In the genomic region with DNA sequence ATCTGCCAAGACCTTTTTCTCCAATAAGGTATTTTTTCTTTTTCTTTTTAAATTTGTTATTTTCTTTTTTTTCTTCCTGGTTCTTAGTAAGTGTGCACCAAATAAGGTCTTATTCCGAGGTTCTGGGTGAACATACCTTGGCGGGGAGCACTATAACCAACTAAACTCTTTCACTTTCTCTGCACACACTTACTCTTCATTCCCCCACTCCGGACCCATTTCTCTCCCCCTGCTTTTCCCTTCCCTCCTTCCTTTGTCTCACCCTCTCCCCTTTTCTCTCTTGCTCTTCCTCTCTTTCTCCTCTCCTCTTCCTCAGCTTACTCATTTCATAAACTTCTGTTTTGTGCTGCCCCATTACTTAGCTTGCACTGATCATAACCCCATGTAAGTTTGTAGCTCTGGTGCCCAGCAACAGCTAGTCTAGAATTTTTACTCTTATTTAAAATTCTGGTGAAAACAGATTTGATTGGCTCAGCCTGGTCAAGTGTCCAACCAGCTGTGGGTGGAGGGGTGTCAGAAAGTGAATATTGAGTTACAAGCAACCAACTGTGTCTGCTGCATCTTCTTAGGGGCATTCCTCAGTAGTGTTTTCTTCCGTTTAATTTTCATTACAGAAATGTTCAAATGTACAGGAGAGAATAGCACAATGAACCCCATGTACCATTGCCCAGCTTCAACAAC, we compare ENCODE assay signal across 20 cellular contexts.
A peak's percentile ranks its signal among the peaks of the same experiment; 100 is the strongest.
DNase-seq lines count a peak whose midpoint lies in the region; ATAC-seq and TF ChIP-seq lines count a peak whose summit lies in the region.
"Had no signal": no experiment of that assay in that cellular context is flagged by ENCODE, and none has a peak within 500 bp of the region (broad histone marks: within the 10 kb centered on the region; RNA-seq: fewer than 3 reads in every experiment).

No MANE protein-coding gene starts in this region.

- H3K36me3 Mint-ChIP-seq in effector memory CD8-positive, alpha-beta T cell (ENCODE audit: insufficient read depth): no peaks in the 10 kb centered on the region
- H3K36me3 Mint-ChIP-seq: IgD-negative memory B cell had no signal

- peak overlapping the region in 1 of 2 donors; percentile 78 for H3K27ac Mint-ChIP-seq in effector memory CD8-positive, alpha-beta T cell

- no peaks in the 10 kb centered on the region for H4K20me1 ChIP-seq in DND-41 (ENCODE audit: insufficient read depth, low read length)
- H4K20me1 ChIP-seq: BLaER1 treated with 17β-estradiol and CSF1 and Interleukin-3, amounts not matched to agents 10 nM and 100 nM had no signal

- H3K27ac ChIP-seq in DND-41 (ENCODE audit: low read length) (no peak overlapping the region), testis (no peak overlapping the region)
- H3K27ac ChIP-seq: 22Rv1, hepatocyte had no signal

- peak; percentile 40 for DNase-seq in NCI-H82 (lab: John Stamatoyannopoulos, UW)
- no peak for DNase-seq in NCI-H82 treated with DMSO at 0.1 percent for 48 hours (lab: John Stamatoyannopoulos, UW; ENCODE audit: unreplicated experiment)
- DNase-seq in DND-41: no peak
- no peak for DNase-seq in effector memory CD8-positive, alpha-beta T cell
- DNase-seq in testis: no peak
- no peak for DNase-seq in NCI-H2107 treated with DMSO at 0.1 percent for 48 hours (lab: John Stamatoyannopoulos, UW; ENCODE audit: unreplicated experiment)
- DNase-seq: activated CD4-positive, alpha-beta T cell treated with anti-CD3 and anti-CD28 coated beads for 1 hour; H9; kidney glomerular epithelial cell; midbrain; NCI-H1092; NCI-H2171 treated with DMSO at 0.1 percent for 48 hours; occipital lobe; right cardiac atrium had no signal

- H3K4me2 ChIP-seq in DND-41 (ENCODE audit: insufficient read depth, low read length): no peak overlapping the region
- H3K4me2 ChIP-seq: hepatocyte had no signal

- H3K9me3 Mint-ChIP-seq in effector memory CD8-positive, alpha-beta T cell: no peaks in the 10 kb centered on the region
- H3K9me3 Mint-ChIP-seq: H9 had no signal

- H3K4me1 ChIP-seq in DND-41 (ENCODE audit: insufficient read depth, low read length) (peaks cover 10% of the 10 kb centered on the region), testis (no peaks in the 10 kb centered on the region)

- TF ChIP-seq POLR2A in testis (IDR thresholded peaks at IDR 0.05): no peak

- ATAC-seq in DND-41 (ENCODE audit: insufficient read depth, low read depth) (no peak), HG03432 (IDR thresholded peaks at IDR 0.05; ENCODE audit: unreplicated experiment) (peak; percentile 40), GM21786 (IDR thresholded peaks at IDR 0.05; ENCODE audit: unreplicated experiment) (no peak)
- ATAC-seq in effector memory CD8-positive, alpha-beta T cell (replicated peaks): no peak
- ATAC-seq: right cardiac atrium had no signal

- TF ChIP-seq CTCF in DND-41 (IDR thresholded peaks at IDR 0.05; ENCODE audit: borderline replicate concordance, extremely low read depth, low read length, poor library complexity, severe bottlenecking) (no peak), testis (IDR thresholded peaks at IDR 0.05) (no peak)

- H3K9ac ChIP-seq in DND-41 (ENCODE audit: low read depth, low read length): no peak overlapping the region

- H3K79me2 ChIP-seq in DND-41 (ENCODE audit: insufficient read depth, low read length): no peaks in the 10 kb centered on the region
- H3K79me2 ChIP-seq: hepatocyte had no signal

- intact Hi-C loops in testis (cut with DNase I; ENCODE audit: low total_unique reads): no loop called here

- H3K36me3 ChIP-seq in DND-41 (ENCODE audit: insufficient read depth, low read length) (no peaks in the 10 kb centered on the region), testis (ENCODE audit: low read depth, missing control alignments) (no peaks in the 10 kb centered on the region)
- H3K36me3 ChIP-seq: BLaER1 treated with 17β-estradiol and CSF1 and Interleukin-3, amounts not matched to agents 10 nM and 100 nM had no signal

- no peak overlapping the region for H3K4me3 ChIP-seq in DND-41 (ENCODE audit: low read depth in 1 of 2, low read length in 2 of 2)
- H3K4me3 ChIP-seq in testis: no peak overlapping the region
- H3K4me3 ChIP-seq: hepatocyte had no signal

- peaks cover 5 to 6% of the 10 kb centered on the region in 2 donors for H3K4me1 Mint-ChIP-seq in effector memory CD8-positive, alpha-beta T cell (ENCODE audit: low read depth in 2 of 2)

- peaks cover 3 to 5% of the 10 kb centered on the region in 2 donors for H3K27me3 Mint-ChIP-seq in effector memory CD8-positive, alpha-beta T cell

- WGBS in testis, 2 donors: 92 to 99% methylated on average over 4 of the region's 4 CpGs

- H3K9me3 ChIP-seq in DND-41 (ENCODE audit: insufficient read depth, low read length, severe bottlenecking): no peaks in the 10 kb centered on the region
- no peaks in the 10 kb centered on the region for H3K9me3 ChIP-seq in testis
- H3K9me3 ChIP-seq: BLaER1 treated with 17β-estradiol and CSF1 and Interleukin-3, amounts not matched to agents 10 nM and 100 nM had no signal

- H3K4me3 Mint-ChIP-seq in effector memory CD8-positive, alpha-beta T cell: peak overlapping the region; percentile 63 to 71
- H3K4me3 Mint-ChIP-seq: H9 had no signal

- H3K27me3 ChIP-seq in DND-41 (ENCODE audit: insufficient read depth, low read length, poor library complexity) (no peaks in the 10 kb centered on the region), testis (no peaks in the 10 kb centered on the region)
- H3K27me3 ChIP-seq: BLaER1 treated with 17β-estradiol and CSF1 and Interleukin-3, amounts not matched to agents 10 nM and 100 nM; hepatocyte had no signal

- H2AFZ ChIP-seq in DND-41 (ENCODE audit: low read depth, low read length): peak overlapping the region; percentile 49
- H2AFZ ChIP-seq: hepatocyte had no signal
